ENCODE assay signal across 17 cellular contexts in the genomic region with DNA sequence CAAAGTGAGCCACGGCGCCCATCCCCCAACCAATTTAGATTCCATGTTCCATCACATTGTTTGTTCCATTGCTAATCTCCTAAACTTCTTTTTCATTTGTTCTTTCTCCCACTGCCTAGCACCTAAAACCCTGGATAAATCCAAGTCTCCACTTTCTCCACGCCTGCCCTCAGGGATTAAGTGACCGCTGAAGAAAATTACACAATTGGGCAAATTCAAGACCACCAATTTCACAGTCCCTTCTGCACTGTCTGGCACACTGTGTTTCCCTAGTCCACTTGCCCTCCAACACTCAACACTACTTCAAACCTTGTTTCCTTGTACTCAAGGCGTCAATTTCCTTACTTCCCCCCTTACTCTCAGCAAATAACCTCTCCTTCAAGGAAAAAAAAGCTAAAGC. TPM values are rescaled to one million over a fixed set of nuclear protein-coding genes. Genes with fewer than 3 reads are reported as not detected.
DNase-seq lines count a peak whose midpoint lies in the region; ATAC-seq, FAIRE-seq and TF ChIP-seq lines count a peak whose summit lies in the region.
"Had no signal": no experiment of that assay in that cellular context is flagged by ENCODE, and none has a peak within 500 bp of the region (broad histone marks: within the 10 kb centered on the region; RNA-seq: fewer than 3 reads in every experiment).

No MANE protein-coding gene starts in this region.

- FAIRE-seq in HepG2 (lab: Jason Lieb, UNC): no peak
- FAIRE-seq: D721Med, GM12891, GM18507 had no signal

- DNase-seq in HepG2 (ENCODE audit: low spot score) (no peak), right lobe of liver (no peak), WTC11 (ENCODE audit: low spot score) (no peak), NCI-H446 (lab: John Stamatoyannopoulos, UW) (no peak), EL (no peak)
- no peak for DNase-seq in stimulated activated effector memory CD8-positive, alpha-beta T cell treated with anti-CD3 and anti-CD28 coated beads, Interleukin-12 subunit alpha, Interleukin-12 subunit beta, amount 100 ng/mL, for 72 hours (ENCODE audit: low spot score in 2 of 2)
- DNase-seq: C1 segment of cervical spinal cord; CD4-positive, alpha-beta memory T cell; DMS 273 treated with DMSO at 0.1 percent for 48 hours; DMS79; GF-D8; H9 had no signal

- POLR2A ChIA-PET in HepG2 (lab: Yijun Ruan, JAX): no interaction called here
- POLR2A ChIA-PET in WTC11 (lab: Charles Lee): no interaction called here

- ATAC-seq in HepG2: no peak
- ATAC-seq in right lobe of liver: no peak
- ATAC-seq in WTC11: no peak
- no peak for ATAC-seq in stimulated activated effector memory CD8-positive, alpha-beta T cell treated with anti-CD3 and anti-CD28 coated beads, Interleukin-12 subunit alpha, Interleukin-12 subunit beta, amount 100 ng/mL, for 72 hours
- ATAC-seq: GM23338, HCT116 had no signal

- H3K9me3 ChIP-seq in HepG2 (ENCODE audit: low read length): no peaks in the 10 kb centered on the region
- H3K9me3 ChIP-seq in right lobe of liver: no peaks in the 10 kb centered on the region

- CTCF ChIA-PET in HepG2 (lab: Yijun Ruan, JAX; ENCODE audit: low intra/inter-chr PET ratio, low total read pairs): no interaction called here
- CTCF ChIA-PET in WTC11 (lab: Charles Lee): interaction anchor here (0.7 kb wide), 1 partner anchor 754 kb away, joined by 3 read pairs; no protein-coding TSS in a partner anchor

- H3K27me3 ChIP-seq in HepG2 (ENCODE audit: control insufficient read depth in 1 of 2, insufficient read depth in 2 of 2, low read length in 2 of 2) (no peaks in the 10 kb centered on the region), right lobe of liver (no peaks in the 10 kb centered on the region)

- in situ Hi-C loops in HepG2 (cut with HindIII; ENCODE audit: extremely low pct_ligation_motif_present, low pct_unique_long_range_greater_than_20kb): no loop called here

- H3K4me1 ChIP-seq in HepG2 (ENCODE audit: insufficient read depth, low read length) (no peaks in the 10 kb centered on the region; the same call in 1 of the 2 replicates), right lobe of liver (peaks cover 0 to 3% (median 0%) of the 10 kb centered on the region in 4 donors)

- no TSS peak for BruUV-seq in HepG2 (replicated peaks; lab: Mats Ljungman, UMichigan)

- H4K20me1 ChIP-seq in HepG2 (ENCODE audit: insufficient read depth, low read length): no peaks in the 10 kb centered on the region

- no peak overlapping the region for H2AFZ ChIP-seq in HepG2 (ENCODE audit: low read length)

- no peaks in the 10 kb centered on the region for H3K79me2 ChIP-seq in HepG2 (ENCODE audit: insufficient read depth, low read length)

- no peak overlapping the region for H3K4me3 ChIP-seq in HepG2 (replicated peaks in 1 of 3; ENCODE audit: insufficient read depth in 1 of 3, low read depth in 2 of 3, low read length in 3 of 3)
- no peak overlapping the region for H3K4me3 ChIP-seq in right lobe of liver
- H3K4me3 ChIP-seq: GM23338 had no signal

- no peaks in the 10 kb centered on the region for H3K36me3 Mint-ChIP-seq in WTC11
- peaks cover 5% of the 10 kb centered on the region for H3K36me3 Mint-ChIP-seq in stimulated activated effector memory CD8-positive, alpha-beta T cell treated with anti-CD3 and anti-CD28 coated beads, Interleukin-12 subunit alpha, Interleukin-12 subunit beta, amount 100 ng/mL, for 72 hours
- H3K36me3 Mint-ChIP-seq: CD4-positive, alpha-beta memory T cell had no signal

- TF ChIP-seq POLR2A in HepG2 (IDR thresholded peaks at IDR 0.05; ENCODE audit: insufficient read depth in 1 of 2, low read depth in 2 of 2, low read length in 2 of 2): no peak
- TF ChIP-seq POLR2A in right lobe of liver (IDR thresholded peaks at IDR 0.05): no peak

- TF ChIP-seq CTCF in HepG2 (CRISPR knock-in tag; IDR thresholded peaks at IDR 0.05): no peak
- TF ChIP-seq CTCF in right lobe of liver (IDR thresholded peaks at IDR 0.05): no peak
- no peak for TF ChIP-seq CTCF in WTC11 (IDR thresholded peaks at IDR 0.05)

- no peak overlapping the region for H3K4me2 ChIP-seq in HepG2 (ENCODE audit: low read depth, low read length)
- H3K4me2 ChIP-seq: GM23338 had no signal

- H3K27ac ChIP-seq in HepG2 (ENCODE audit: extremely low read length, insufficient read depth, low read length): no peak overlapping the region
- no peak overlapping the region for H3K27ac ChIP-seq in right lobe of liver

- intact Hi-C loops in HepG2 (cut with micrococcal nuclease; ENCODE audit: unreplicated experiment): no loop called here
- intact Hi-C loops in right lobe of liver (cut with DNase I): no loop called here

- H3K4me1 Mint-ChIP-seq in WTC11: no peaks in the 10 kb centered on the region
- no peaks in the 10 kb centered on the region for H3K4me1 Mint-ChIP-seq in stimulated activated effector memory CD8-positive, alpha-beta T cell treated with anti-CD3 and anti-CD28 coated beads, Interleukin-12 subunit alpha, Interleukin-12 subunit beta, amount 100 ng/mL, for 72 hours
- H3K4me1 Mint-ChIP-seq: GM23338 had no signal

- TF ChIP-seq RAD21 in HepG2 (CRISPR knock-in tag; IDR thresholded peaks at IDR 0.05): no peak

- peaks cover 3% of the 10 kb centered on the region for H3K9me3 Mint-ChIP-seq in WTC11
- no peaks in the 10 kb centered on the region for H3K9me3 Mint-ChIP-seq in stimulated activated effector memory CD8-positive, alpha-beta T cell treated with anti-CD3 and anti-CD28 coated beads, Interleukin-12 subunit alpha, Interleukin-12 subunit beta, amount 100 ng/mL, for 72 hours
- H3K9me3 Mint-ChIP-seq: GM23338, H9 had no signal

- no peaks in the 10 kb centered on the region for H3K27me3 Mint-ChIP-seq in WTC11 (ENCODE audit: low read depth)
- H3K27me3 Mint-ChIP-seq: CD4-positive, alpha-beta memory T cell had no signal

- no peak overlapping the region for H3K4me3 Mint-ChIP-seq in WTC11
- no peak overlapping the region for H3K4me3 Mint-ChIP-seq in stimulated activated effector memory CD8-positive, alpha-beta T cell treated with anti-CD3 and anti-CD28 coated beads, Interleukin-12 subunit alpha, Interleukin-12 subunit beta, amount 100 ng/mL, for 72 hours
- H3K4me3 Mint-ChIP-seq: CD4-positive, alpha-beta memory T cell; GM23338; H9 had no signal

- 85% methylated on average over 5 of the region's 5 CpGs for WGBS in HepG2 (ENCODE audit: low lambda C conversion rate)
- 98% methylated on average over 3 of the region's 5 CpGs for WGBS in right lobe of liver (ENCODE audit: insufficient coverage, low coverage, low lambda C conversion rate, missing lambda C conversion rate)

- TF ChIP-seq EP300 in HepG2 (IDR thresholded peaks at IDR 0.05; ENCODE audit: low read depth in 2 of 2, low read length in 2 of 2) (no peak), HepG2 (CRISPR knock-in tag; IDR thresholded peaks at IDR 0.05; ENCODE audit: borderline replicate concordance) (no peak)

- no peak overlapping the region for H3K9ac ChIP-seq in HepG2 (ENCODE audit: insufficient read depth, low read depth, low read length)

- peak overlapping the region; percentile 1; the same call in 1 of the 2 replicates for H3K27ac Mint-ChIP-seq in WTC11
- H3K27ac Mint-ChIP-seq in stimulated activated effector memory CD8-positive, alpha-beta T cell treated with anti-CD3 and anti-CD28 coated beads, Interleukin-12 subunit alpha, Interleukin-12 subunit beta, amount 100 ng/mL, for 72 hours: peak overlapping the region; percentile 2
- H3K27ac Mint-ChIP-seq: GM23338 had no signal

- H3K36me3 ChIP-seq in HepG2 (replicated peaks in 1 of 2; ENCODE audit: control insufficient read depth in 1 of 2, insufficient read depth in 2 of 2, low read length in 2 of 2) (no peaks in the 10 kb centered on the region), right lobe of liver (no peaks in the 10 kb centered on the region)

TF ChIP-seq in HepG2, 621 proteins besides CTCF, POLR2A, EP300 and RAD21 (continues in another document):
- no peak for TF ChIP-seq PHF8 (CRISPR knock-in tag; IDR thresholded peaks at IDR 0.05)

TF ChIP-seq in WTC11, 78 proteins besides CTCF, POLR2A, EP300 and RAD21 (continues in another document):
- TF ChIP-seq FOXJ3 (CRISPR knock-in tag; IDR thresholded peaks at IDR 0.05; ENCODE audit: borderline replicate concordance): no peak
- no peak for TF ChIP-seq CBFB (CRISPR knock-in tag; IDR thresholded peaks at IDR 0.05; ENCODE audit: low read depth)
- TF ChIP-seq NR3C1 (CRISPR knock-in tag; conservative IDR thresholded peaks at IDR 0.05; ENCODE audit: low read depth): no peak

RNA-seq across cellular contexts. Expression of a gene that starts 5.1 kb away (rescaled TPM):
- total RNA-seq in HepG2 (2016; rRNA removed; fragmentation: Illumina TruSeq; extraction: Trizol) (74.2 and 75.1 TPM in 2 replicates), right lobe of liver (10 to 100 TPM; 49.4 to 78.2 (median 62.5) TPM), WTC11 (2021) (64.3 to 73.9 TPM (median 68.1 TPM) in 3 replicates)
- 40.4 and 45.3 TPM in 2 replicates for total RNA-seq in HepG2 (2016; cell fraction: cytosol; rRNA removed; fragmentation: Illumina TruSeq; extraction: Trizol; ENCODE audit: low read depth)
- 70.5 and 71.1 TPM in 2 replicates for total RNA-seq in HepG2 (2016; cell fraction: insoluble cytoplasmic fraction; rRNA removed; fragmentation: Illumina TruSeq; extraction: Trizol)
- 29.8 and 34.0 TPM in 2 replicates for total RNA-seq in HepG2 (2016; cell fraction: membrane; rRNA removed; fragmentation: Illumina TruSeq; extraction: Trizol)
- total RNA-seq in HepG2 (2016; cell fraction: nucleus; rRNA removed; fragmentation: Illumina TruSeq; extraction: Trizol): 141 and 154 TPM in 2 replicates
- polyA plus RNA-seq in HepG2 (2011; rRNA removed): 85.3 and 104 TPM in 2 replicates
- polyA plus RNA-seq in HepG2 (2011; cell fraction: cytosol; rRNA removed): 22.4 and 39.6 TPM in 2 replicates
- polyA plus RNA-seq in HepG2 (2011; cell fraction: nucleus; rRNA removed): 94.4 and 115 TPM in 2 replicates
- polyA plus RNA-seq in HepG2 (2012): 80.1 and 83.5 TPM in 2 replicates
- 3.6 and 4.1 TPM in 2 replicates for polyA plus RNA-seq in HepG2 (2016; cell fraction: cytosol; fragmentation: Illumina TruSeq; extraction: Trizol; ENCODE audit: low read depth)
- polyA plus RNA-seq in HepG2 (2016; cell fraction: insoluble cytoplasmic fraction; fragmentation: Illumina TruSeq; extraction: Trizol; ENCODE audit: low read depth): 91.1 and 96.1 TPM in 2 replicates
- 11.3 and 13.5 TPM in 2 replicates for polyA plus RNA-seq in HepG2 (2016; cell fraction: membrane; fragmentation: Illumina TruSeq; extraction: Trizol; ENCODE audit: low read depth)
- 269 and 273 TPM in 2 replicates for polyA plus RNA-seq in HepG2 (2016; cell fraction: nucleus; fragmentation: Illumina TruSeq; extraction: Trizol; ENCODE audit: insufficient read depth, low read depth)
- 22.1 and 48.2 TPM in 2 replicates for polyA minus RNA-seq in HepG2 (2011; rRNA and poly(A)+ RNA removed; ENCODE audit: low replicate concordance)
- polyA minus RNA-seq in HepG2 (2011; cell fraction: cytosol; rRNA and poly(A)+ RNA removed): 52.9 and 56.1 TPM in 2 replicates
- polyA minus RNA-seq in HepG2 (2011; cell fraction: nucleus; rRNA and poly(A)+ RNA removed): 189 and 224 TPM in 2 replicates
